ENCODE assay signal across 8 cellular contexts in genomic region chr3:126134219-126134975, GRCh38. TPM values are rescaled to one million over a fixed set of nuclear protein-coding genes. Genes with fewer than 3 reads are reported as not detected.
DNase-seq lines count a peak whose midpoint lies in the region; ATAC-seq, FAIRE-seq and TF ChIP-seq lines count a peak whose summit lies in the region.

No MANE protein-coding gene starts in this region.

- peak; percentile 64 for DNase-seq in ELR (ENCODE audit: low read depth)
- DNase-seq in M059J (ENCODE audit: low read depth): peak; percentile 48
- peak; percentile 87 for DNase-seq in SK-N-SH
- peak; percentile 30 for DNase-seq in astrocyte of the spinal cord (ENCODE audit: low read depth, low spot score)
- peak in 36 of 51 donors; percentile 5 to 61 (median 29) for DNase-seq in hypothalamus (lab: John Stamatoyannopoulos, UW)
- DNase-seq in small intestine: peak; percentile 33
- DNase-seq in middle frontal gyrus (ENCODE audit: extremely low spot score, low spot score): no peak

- ATAC-seq in HG03342 (IDR thresholded peaks at IDR 0.05; ENCODE audit: unreplicated experiment): no peak

- H3K4me1 ChIP-seq in SK-N-SH (ENCODE audit: control insufficient read depth in 1 of 2, insufficient read depth in 2 of 2, low read depth in 1 of 2, low read length in 1 of 2) (peaks cover 0 to 7% of the 10 kb centered on the region in 2 experiments; a peak in 1 of 4 replicates), small intestine (ENCODE audit: control insufficient read depth in 2 of 2, insufficient read depth in 1 of 2, low read depth in 1 of 2, low read length in 1 of 2) (no peaks in the 10 kb centered on the region)

- WGBS in SK-N-SH (ENCODE audit: low lambda C conversion rate): 48% methylated on average over 13 of the region's 23 CpGs
- WGBS in small intestine, 3 donors: 38 to 45% (median 45%) methylated on average over 23 of the region's 23 CpGs

- FAIRE-seq in small intestine (lab: Jason Lieb, UNC): no peak

- no peaks in the 10 kb centered on the region for H3K27me3 ChIP-seq in SK-N-SH (ENCODE audit: insufficient read depth)
- peaks cover 0 to 2% of the 10 kb centered on the region in 2 donors for H3K27me3 ChIP-seq in small intestine (ENCODE audit: control insufficient read depth in 2 of 2, insufficient read depth in 2 of 2, low read length in 2 of 2)

- CTCF ChIA-PET in SK-N-SH (lab: Yijun Ruan, JAX): interaction anchor here (0.6 to 6.3 kb wide), 79 partner anchors 9 to 1628 kb away, joined by 3 to 122 read pairs (median 4); partner anchors contain the start of genes ALDH1L1 and ZXDC

- no peaks in the 10 kb centered on the region for H3K9me2 ChIP-seq in SK-N-SH

- H3K27ac ChIP-seq in SK-N-SH (ENCODE audit: low read depth in 2 of 2, low read length in 1 of 2) (no peak overlapping the region), small intestine (ENCODE audit: low read depth in 1 of 2, low read length in 1 of 2) (no peak overlapping the region)

- no peak overlapping the region; a peak in 1 of 4 replicates for H3K4me3 ChIP-seq in SK-N-SH (ENCODE audit: low read depth in 2 of 2, low read length in 1 of 2)
- no peak overlapping the region for H3K4me3 ChIP-seq in astrocyte of the spinal cord (ENCODE audit: low read depth, low read length)
- no peak overlapping the region for H3K4me3 ChIP-seq in small intestine (ENCODE audit: low read depth in 1 of 2, low read length in 2 of 2)

- H3K9me3 ChIP-seq in SK-N-SH: no peaks in the 10 kb centered on the region
- no peaks in the 10 kb centered on the region for H3K9me3 ChIP-seq in small intestine (ENCODE audit: control insufficient read depth, low read depth)

- peak; percentile 75 for TF ChIP-seq CTCF in SK-N-SH (IDR thresholded peaks at IDR 0.05)
- peak; percentile 72 for TF ChIP-seq CTCF in astrocyte of the spinal cord (IDR thresholded peaks at IDR 0.05; ENCODE audit: low read depth, low read length)

- no peaks in the 10 kb centered on the region for H3F3A ChIP-seq in SK-N-SH (replicated peaks; ENCODE audit: insufficient read depth)

- POLR2A ChIA-PET in SK-N-SH (lab: Yijun Ruan, JAX): no interaction called here

- no peaks in the 10 kb centered on the region for H4K20me1 ChIP-seq in SK-N-SH (ENCODE audit: insufficient read depth)

- no peak overlapping the region for H3K4me2 ChIP-seq in SK-N-SH

- no peak overlapping the region for H3K9ac ChIP-seq in SK-N-SH

- H2AFZ ChIP-seq in SK-N-SH (ENCODE audit: low read depth): no peak overlapping the region

- no peak for TF ChIP-seq EP300 in SK-N-SH (IDR thresholded peaks at IDR 0.05; ENCODE audit: borderline replicate concordance in 1 of 2, low read depth in 1 of 2, low read length in 1 of 2)

- peak; percentile 92 for TF ChIP-seq RAD21 in SK-N-SH (IDR thresholded peaks at IDR 0.05; ENCODE audit: low read length)

- no peaks in the 10 kb centered on the region for H3K79me2 ChIP-seq in SK-N-SH (ENCODE audit: insufficient read depth)

- in situ Hi-C loops in astrocyte of the spinal cord (cut with HindIII; ENCODE audit: low sequenced_read_pairs): no loop called here

- H3K36me3 ChIP-seq in SK-N-SH (replicated peaks in 1 of 2; ENCODE audit: control insufficient read depth in 1 of 2, insufficient read depth in 2 of 2, low read length in 1 of 2) (no peaks in the 10 kb centered on the region), small intestine (ENCODE audit: control insufficient read depth in 2 of 2, insufficient read depth in 2 of 2, low read length in 2 of 2) (no peaks in the 10 kb centered on the region)

TF ChIP-seq in SK-N-SH, 30 proteins besides CTCF, POLR2A, EP300 and RAD21:
- no peak for TF ChIP-seq RXRA (IDR thresholded peaks at IDR 0.05; ENCODE audit: borderline replicate concordance, low read depth)
- peak; percentile 81 for TF ChIP-seq SMC3 (IDR thresholded peaks at IDR 0.05; ENCODE audit: low read depth, low read length)
- TF ChIP-seq POLR2AphosphoS5 (IDR thresholded peaks at IDR 0.05; ENCODE audit: low read depth, low read length): no peak
- TF ChIP-seq JUND (IDR thresholded peaks at IDR 0.05): no peak
- TF ChIP-seq EZH2phosphoT487 (IDR thresholded peaks at IDR 0.05; ENCODE audit: borderline replicate concordance, low read depth): no peak
- TF ChIP-seq MEF2A (IDR thresholded peaks at IDR 0.05; ENCODE audit: borderline replicate concordance, low read depth): no peak
- TF ChIP-seq GATA2 (CRISPR knock-in tag; IDR thresholded peaks at IDR 0.05): no peak
- no peak for TF ChIP-seq NFIC (IDR thresholded peaks at IDR 0.05; ENCODE audit: borderline replicate concordance)
- 0 out of 2 replicates have a peak, but pooled peaks have one; percentile 19 for TF ChIP-seq MAX (IDR thresholded peaks at IDR 0.05; ENCODE audit: low read depth)
- TF ChIP-seq SIN3A (IDR thresholded peaks at IDR 0.05; ENCODE audit: borderline replicate concordance, low read depth, low read length): no peak

RNA-seq across cellular contexts. Expression of gene ALDH1L1, which starts 46.0 kb away (rescaled TPM):
- 0.54 and 1.2 TPM in 2 replicates for total RNA-seq in M059J (2014; rRNA removed; shearing (Covaris generic))
- polyA plus RNA-seq in SK-N-SH (2012; rRNA removed): 0.03 TPM in 1 of 2 replicates, not detected in the other
- polyA plus RNA-seq in SK-N-SH (2012; cell fraction: cytosol; rRNA removed): 0.07 and 0.14 TPM in 2 replicates
- polyA plus RNA-seq in SK-N-SH (2012; cell fraction: nucleus; rRNA removed): 0.08 and 0.19 TPM in 2 replicates
- polyA plus RNA-seq in small intestine: 1 to 10 TPM in 1 of 3 donors, under 1 TPM in 2; 0.27 to 4.5 (median 0.45) TPM

RNA-seq across cellular contexts. Expression of gene SLC41A3, which starts 50.5 kb away (rescaled TPM):
- total RNA-seq in M059J (2014; rRNA removed; shearing (Covaris generic)): 57.3 and 67.5 TPM in 2 replicates
- polyA plus RNA-seq in SK-N-SH (2012; rRNA removed): 53.4 and 58.4 TPM in 2 replicates
- 29.9 and 39.4 TPM in 2 replicates for polyA plus RNA-seq in SK-N-SH (2012; cell fraction: cytosol; rRNA removed)
- polyA plus RNA-seq in SK-N-SH (2012; cell fraction: nucleus; rRNA removed): 72.6 and 102 TPM in 2 replicates
- 10 to 100 TPM; 33.5 to 46.1 (median 39.1) TPM for polyA plus RNA-seq in small intestine
